In genomic region chr11:130047141-130047540, GRCh38 we compare ENCODE assay signal across 28 cellular contexts.
"Had no signal": no experiment of that assay in that cellular context is flagged by ENCODE, and none has a peak within 500 bp of the region (broad histone marks: within the 10 kb centered on the region; RNA-seq: fewer than 3 reads in every experiment).

No MANE protein-coding gene starts in this region.

- DNase-seq: activated CD4-positive, alpha-beta memory T cell treated with anti-CD3 and anti-CD28 coated beads for 36 hours; activated CD4-positive, alpha-beta T cell treated with anti-CD3 and anti-CD28 coated beads for 36 hours; activated CD4-positive, alpha-beta T cell treated with anti-CD3 and anti-CD28 coated beads, Interleukin-2, amount 10 ng/mL, durations not matched to agents 24 days and 14 days; activated CD4-positive, CD25-positive, alpha-beta regulatory T cell; activated CD4-positive, CD25-positive, alpha-beta regulatory T cell treated with anti-CD3 and anti-CD28 coated beads, Interleukin-2, amount 50 U/mL, for 72 hours; activated CD8-positive, alpha-beta memory T cell treated with anti-CD3 and anti-CD28 coated beads, Interleukin-2, amount 10 ng/mL, durations not matched to agents 7 days and 5 days; activated CD8-positive, alpha-beta memory T cell treated with anti-CD3 and anti-CD28 coated beads, Interleukin-2, amount 50 U/mL, for 48 hours; activated CD8-positive, alpha-beta T cell treated with anti-CD3 and anti-CD28 coated beads, Interleukin-2, amount 10 ng/mL, durations not matched to agents 7 days and 5 days; activated effector memory CD4-positive, alpha-beta T cell treated with Interleukin-2 at 50 U/mL for 16 hours; activated gamma-delta T cell treated with Interleukin-2 at 50 U/mL for 16 hours; activated naive CD4-positive, alpha-beta T cell treated with anti-CD3 and anti-CD28 coated beads, Interleukin-2, amount 50 U/mL, for 16 hours; activated naive CD4-positive, alpha-beta T cell treated with Interleukin-2 at 50 U/mL for 16 hours; activated T-cell treated with anti-CD3 and anti-CD28 coated beads for 4 hours; activated T-cell treated with anti-CD3 and anti-CD28 coated beads, Interleukin-2, amount 50 U/mL, for 24 hours; amniotic stem cell; aorta; body of pancreas; caudate nucleus; cortex of kidney; dermis blood vessel endothelial cell; effector CD4-positive, alpha-beta T cell; effector memory CD8-positive, alpha-beta T cell; erythroblast; foreskin keratinocyte; gastrocnemius medialis; glutamatergic neuron; heart left ventricle; T-helper 2 cell had no signal
